Comparison of ENCODE assay signal across 8 cellular contexts in the genomic region with DNA sequence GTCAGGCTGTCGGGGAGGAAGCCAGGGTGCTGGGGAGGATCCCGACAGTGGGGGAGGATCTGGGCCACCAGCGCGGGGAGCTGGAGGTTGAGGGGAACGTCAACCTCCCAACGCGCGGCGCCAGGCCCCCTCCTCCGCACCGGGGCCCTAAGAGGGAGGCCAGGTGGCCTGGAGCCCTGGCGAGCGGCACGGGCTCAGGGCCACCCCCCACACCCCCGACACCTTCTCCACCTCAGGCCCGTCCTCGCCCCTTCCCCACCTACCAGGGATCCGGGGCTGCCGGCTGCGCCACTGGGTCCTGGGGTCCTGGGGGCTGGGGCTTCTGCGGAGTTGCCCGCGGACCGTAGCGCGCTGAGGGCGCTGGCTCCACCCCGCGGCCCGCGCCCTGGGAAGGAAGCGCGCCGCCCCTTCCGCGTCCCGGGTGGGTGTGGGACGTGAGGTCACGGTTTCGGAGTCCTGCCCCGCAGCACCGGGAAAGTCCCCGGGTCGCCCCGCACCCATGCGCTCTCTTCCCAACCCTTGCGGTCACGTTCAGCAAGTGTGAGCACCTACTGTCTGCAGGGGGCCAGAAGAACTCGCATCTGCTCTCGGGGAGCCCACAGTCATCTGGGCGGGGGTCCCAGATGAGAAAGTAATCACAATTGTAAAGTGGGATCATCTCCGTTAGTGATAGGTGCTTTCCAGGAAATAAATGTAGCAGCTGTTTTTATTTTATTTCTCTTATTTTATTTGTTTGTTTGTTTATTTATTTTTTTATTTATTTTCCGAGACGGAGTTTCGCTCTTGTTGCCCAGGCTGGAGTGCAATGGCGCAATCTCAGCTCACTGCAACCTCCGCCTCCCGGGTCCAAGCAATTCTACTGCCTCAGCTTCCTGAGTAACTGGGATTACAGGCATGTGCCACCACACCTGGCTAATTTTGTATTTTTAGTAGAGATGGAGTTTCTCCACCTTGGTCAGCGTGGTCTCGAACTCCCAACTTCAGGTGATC. TPM values are rescaled to one million over a fixed set of nuclear protein-coding genes. Genes with fewer than 3 reads are reported as not detected.
DNase-seq lines count a peak whose midpoint lies in the region; TF ChIP-seq lines count a peak whose summit lies in the region.

A gene (minus strand): TSS at position 362 of the 990 bp plus-strand sequence. CDS start 13,335 bp downstream, outside the sequence.

- H3K27ac ChIP-seq in VCaP (peak within 1 kb of the TSS; percentile 86), brain microvascular endothelial cell (peak within 1 kb of the TSS; percentile 50)

- in situ Hi-C loops in GM18951 (cut with MboI; ENCODE audit: low sequenced_read_pairs, unreplicated experiment) (no loop called here), brain microvascular endothelial cell (cut with HindIII; ENCODE audit: low pct_ligation_motif_present, low sequenced_read_pairs) (no loop called here)

- peak within 1 kb of the TSS; percentile 93 for H3K4me3 ChIP-seq in AG10803 (ENCODE audit: low read length)
- peak within 1 kb of the TSS; percentile 80 for H3K4me3 ChIP-seq in brain microvascular endothelial cell (ENCODE audit: low read depth, low read length)

- peak; percentile 88 for TF ChIP-seq POLR2A in GM18951 (IDR thresholded peaks at IDR 0.05; ENCODE audit: extremely low read depth, insufficient read depth, insufficient read length)

- no peak; the same call in 1 of the 2 replicates for TF ChIP-seq CTCF in AG10803 (conservative IDR thresholded peaks at IDR 0.05; ENCODE audit: low read length)
- no peak for TF ChIP-seq CTCF in VCaP (conservative IDR thresholded peaks at IDR 0.05)
- TF ChIP-seq CTCF in brain microvascular endothelial cell (IDR thresholded peaks at IDR 0.05; ENCODE audit: low read depth, low read length, missing control alignments) = no peak

- no peaks in the 10 kb centered on the region for H3K27me3 ChIP-seq in brain microvascular endothelial cell (replicated peaks)

- DNase-seq in AG10803 (ENCODE audit: low read depth) (peak; percentile 63), HT-29 (ENCODE audit: low spot score) (peak; percentile 41), brain microvascular endothelial cell (peak; percentile 50), inferior parietal cortex (ENCODE audit: extremely low spot score) (peak; percentile 37), NCI-H1048 (lab: John Stamatoyannopoulos, UW) (no peak)
- DNase-seq in stimulated activated CD4-positive, alpha-beta T cell treated with anti-CD3 and anti-CD28 coated beads, Interleukin-15, amount 100 ng/mL, for 1 hour (ENCODE audit: low read depth in 1 of 2, low spot score in 1 of 2) = peak; percentile 54 to 74

- no peaks in the 10 kb centered on the region for H3K36me3 ChIP-seq in brain microvascular endothelial cell (replicated peaks)

RNA-seq across cellular contexts. Expression of the gene that starts here (rescaled TPM):
- total RNA-seq in HT-29 (2014; rRNA removed; shearing (Covaris generic)) = 3.9 and 4.0 TPM in 2 replicates
